ENCODE assay signal across 6 cellular contexts in genomic region chr19:17337675-17338439, GRCh38. TPM values are rescaled to one million over a fixed set of nuclear protein-coding genes. Genes with fewer than 3 reads are reported as not detected.
DNase-seq lines count a peak whose midpoint lies in the region; ATAC-seq and TF ChIP-seq lines count a peak whose summit lies in the region.

No MANE protein-coding gene starts in this region.

- DNase-seq in NCI-H748 (lab: John Stamatoyannopoulos, UW; ENCODE audit: unreplicated experiment) (peak; percentile 41), NCI-H748 treated with DMSO at 0.1 percent for 48 hours (lab: John Stamatoyannopoulos, UW) (no peak), left lung (no peak)
- DNase-seq in activated CD8-positive, alpha-beta T cell treated with anti-CD3 and anti-CD28 coated beads, Interleukin-2, amount 10 ng/mL, durations not matched to agents 7 days and 5 days = peak; percentile 58

- H3K9me3 Mint-ChIP-seq in activated CD8-positive, alpha-beta T cell treated with anti-CD3 and anti-CD28 coated beads, Interleukin-2, amount 10 ng/mL, durations not matched to agents 7 days and 5 days (ENCODE audit: insufficient read depth) = no peaks in the 10 kb centered on the region

- CTCF ChIA-PET in activated CD8-positive, alpha-beta T cell treated with anti-CD3 and anti-CD28 coated beads, Interleukin-2, amount 10 ng/mL, durations not matched to agents 7 days and 5 days (lab: Charles Lee) = interaction anchor here (2.8 kb wide), 1 partner anchor 48 kb away, joined by 12 read pairs; no protein-coding TSS in a partner anchor

- peak overlapping the region in 1 of 2 donors; percentile 92 for H3K27ac ChIP-seq in left lung

- no peak for TF ChIP-seq CTCF in left lung (IDR thresholded peaks at IDR 0.05)

- ATAC-seq in activated CD8-positive, alpha-beta T cell treated with anti-CD3 and anti-CD28 coated beads, Interleukin-2, amount 10 ng/mL, durations not matched to agents 7 days and 5 days = peak; percentile 10
- no peak for ATAC-seq in left lung
- ATAC-seq in HG02840 (IDR thresholded peaks at IDR 0.05; ENCODE audit: low FRiP score, unreplicated experiment) = no peak
- ATAC-seq in GM19463 (IDR thresholded peaks at IDR 0.05; ENCODE audit: unreplicated experiment) = no peak

- peaks cover 0 to 10% of the 10 kb centered on the region in 2 donors for H3K36me3 ChIP-seq in left lung

- peak overlapping the region; percentile 97 for H3K4me3 Mint-ChIP-seq in activated CD8-positive, alpha-beta T cell treated with anti-CD3 and anti-CD28 coated beads, Interleukin-2, amount 10 ng/mL, durations not matched to agents 7 days and 5 days

- H3K27me3 Mint-ChIP-seq in activated CD8-positive, alpha-beta T cell treated with anti-CD3 and anti-CD28 coated beads, Interleukin-2, amount 10 ng/mL, durations not matched to agents 7 days and 5 days (ENCODE audit: low read depth) = no peaks in the 10 kb centered on the region

- no peaks in the 10 kb centered on the region for H3K27me3 ChIP-seq in left lung

- H3K4me1 Mint-ChIP-seq in activated CD8-positive, alpha-beta T cell treated with anti-CD3 and anti-CD28 coated beads, Interleukin-2, amount 10 ng/mL, durations not matched to agents 7 days and 5 days (ENCODE audit: low read depth) = peaks cover 41% of the 10 kb centered on the region

- H3K4me1 ChIP-seq in left lung = peaks cover 12 to 50% of the 10 kb centered on the region in 2 donors

- POLR2A ChIA-PET in activated CD8-positive, alpha-beta T cell treated with anti-CD3 and anti-CD28 coated beads, Interleukin-2, amount 10 ng/mL, durations not matched to agents 7 days and 5 days (lab: Charles Lee) = interaction anchor here (1.3 kb wide), 1 partner anchor 33 kb away, joined by 3 read pairs; no protein-coding TSS in a partner anchor

- peak overlapping the region; percentile 88 for H3K27ac Mint-ChIP-seq in activated CD8-positive, alpha-beta T cell treated with anti-CD3 and anti-CD28 coated beads, Interleukin-2, amount 10 ng/mL, durations not matched to agents 7 days and 5 days

- intact Hi-C loops in left lung (cut with DNase I) = no loop called here

- peaks cover 12% of the 10 kb centered on the region for H3K36me3 Mint-ChIP-seq in activated CD8-positive, alpha-beta T cell treated with anti-CD3 and anti-CD28 coated beads, Interleukin-2, amount 10 ng/mL, durations not matched to agents 7 days and 5 days (ENCODE audit: low read depth)

- peaks cover 0 to under 1% of the 10 kb centered on the region in 2 donors for H3K9me3 ChIP-seq in left lung

- peak overlapping the region; percentile 68 to 72 for H3K4me3 ChIP-seq in left lung

RNA-seq across cellular contexts. Expression of gene GTPBP3, which starts 0.5 kb away (rescaled TPM):
- 10 to 100 TPM; 38.6 to 39.4 TPM for total RNA-seq in activated CD8-positive, alpha-beta T cell treated with anti-CD3 and anti-CD28 coated beads, Interleukin-2, amount 10 ng/mL, durations not matched to agents 7 days and 5 days
- 10 to 100 TPM; 16.9 to 23.5 TPM for total RNA-seq in left lung

RNA-seq across cellular contexts. Expression of gene ANO8, which starts 3.2 kb away (rescaled TPM):
- 10 to 100 TPM; 13.6 to 16.4 TPM for total RNA-seq in activated CD8-positive, alpha-beta T cell treated with anti-CD3 and anti-CD28 coated beads, Interleukin-2, amount 10 ng/mL, durations not matched to agents 7 days and 5 days
- total RNA-seq in left lung = 10 to 100 TPM; 18.0 to 21.0 TPM

RNA-seq across cellular contexts. Expression of gene DDA1, which starts 28.5 kb away (rescaled TPM):
- 10 to 100 TPM; 44.6 to 49.8 TPM for total RNA-seq in activated CD8-positive, alpha-beta T cell treated with anti-CD3 and anti-CD28 coated beads, Interleukin-2, amount 10 ng/mL, durations not matched to agents 7 days and 5 days
- total RNA-seq in left lung = 10 to 100 TPM; 30.5 to 44.1 TPM

RNA-seq across cellular contexts. Expression of gene MRPL34, which starts 32.2 kb away (rescaled TPM):
- 100 to 1,000 TPM; 112 to 126 TPM for total RNA-seq in activated CD8-positive, alpha-beta T cell treated with anti-CD3 and anti-CD28 coated beads, Interleukin-2, amount 10 ng/mL, durations not matched to agents 7 days and 5 days
- 10 to 100 TPM; 72.9 to 91.9 TPM for total RNA-seq in left lung

RNA-seq across cellular contexts. Expression of gene ABHD8, which starts 34.6 kb away (rescaled TPM):
- total RNA-seq in activated CD8-positive, alpha-beta T cell treated with anti-CD3 and anti-CD28 coated beads, Interleukin-2, amount 10 ng/mL, durations not matched to agents 7 days and 5 days = 1 to 10 TPM; 8.9 to 9.7 TPM
- total RNA-seq in left lung = 10 to 100 TPM; 16.9 to 17.1 TPM

Comparison
In these comparisons a context has a peak if more than half of its experiments do, and no peak if none do; other contexts are left out.
1. DNase-seq: peak in NCI-H748 (single experiment) and activated CD8-positive, alpha-beta T cell treated with anti-CD3 and anti-CD28 coated beads, Interleukin-2, amount 10 ng/mL, durations not matched to agents 7 days and 5 days (single experiment); none in NCI-H748 treated with DMSO at 0.1 percent for 48 hours (single experiment) and left lung (0 of 2).